35 cellular contexts compared by ENCODE assay signal in genomic region chr9:89843074-89843473, GRCh38.
"Had no signal": no experiment of that assay in that cellular context is flagged by ENCODE, and none has a peak within 500 bp of the region (broad histone marks: within the 10 kb centered on the region; RNA-seq: fewer than 3 reads in every experiment).

No MANE protein-coding gene starts in this region.

- H3K9me3 ChIP-seq: adrenal gland, body of pancreas, breast epithelium, MG63, SJSA1, SK-N-SH had no signal

- H3K36me3 Mint-ChIP-seq: activated naive CD4-positive, alpha-beta T cell treated with anti-CD3 and anti-CD28 coated beads, Interleukin-2, amount 50 U/mL, for 72 hours; WTC11 had no signal

- ATAC-seq: activated CD4-positive, alpha-beta T cell treated with anti-CD3 and anti-CD28 coated beads for 36 hours; activated CD4-positive, CD25-positive, alpha-beta regulatory T cell treated with anti-CD3 and anti-CD28 coated beads, Interleukin-2, amount 50 U/mL, for 24 hours; activated CD8-positive, alpha-beta T cell treated with anti-CD3 and anti-CD28 coated beads, Interleukin-2, amount 10 ng/mL, durations not matched to agents 7 days and 5 days; activated naive CD4-positive, alpha-beta T cell treated with anti-CD3 and anti-CD28 coated beads, Interleukin-2, amount 50 U/mL, for 72 hours; body of pancreas; Panc1; WTC11 had no signal

- H3K27ac ChIP-seq: adrenal gland, breast epithelium, SJSA1 had no signal

- H3K36me3 ChIP-seq: adrenal gland, breast epithelium, MG63, SJSA1 had no signal

- H3K4me1 ChIP-seq: breast epithelium, SJSA1 had no signal

- H3K4me2 ChIP-seq: SK-N-SH had no signal

- H3K9ac ChIP-seq: SK-N-SH had no signal

- H3K4me3 ChIP-seq: adrenal gland, body of pancreas, breast epithelium, MG63, SJSA1 had no signal

- H3K4me1 Mint-ChIP-seq: activated CD4-positive, alpha-beta T cell treated with anti-CD3 and anti-CD28 coated beads for 36 hours; activated CD4-positive, alpha-beta T cell treated with anti-CD3 and anti-CD28 coated beads, Interleukin-2, amount 10 ng/mL, durations not matched to agents 7 days and 5 days had no signal

- H3K4me3 Mint-ChIP-seq: activated CD4-positive, alpha-beta T cell treated with anti-CD3 and anti-CD28 coated beads for 36 hours; activated CD4-positive, alpha-beta T cell treated with anti-CD3 and anti-CD28 coated beads, Interleukin-2, amount 10 ng/mL, durations not matched to agents 7 days and 5 days; activated CD8-positive, alpha-beta T cell treated with anti-CD3 and anti-CD28 coated beads, Interleukin-2, amount 10 ng/mL, durations not matched to agents 7 days and 5 days; activated T-cell treated with anti-CD3 and anti-CD28 coated beads, Interleukin-2, amount 50 U/mL, for 24 hours; T-helper 1 cell treated with Interleukin-12 subunit alpha and Interleukin-12 subunit beta and Interleukin-4 antibody, amounts not matched to agents 30 μg/mL and 1 μg/mL, for 36 hours; T-helper 2 cell treated with Interferon-gamma antibody and Interleukin-4, amounts not matched to agents 5 μg/mL and 100 μg/mL, for 36 hours; WTC11 had no signal

- FAIRE-seq: astrocyte, TTC549 had no signal

- H3K27me3 ChIP-seq: adrenal gland, body of pancreas, breast epithelium, MG63, SJSA1 had no signal

- H3K27me3 Mint-ChIP-seq: activated CD4-positive, alpha-beta T cell treated with anti-CD3 and anti-CD28 coated beads for 36 hours; activated T-cell treated with anti-CD3 and anti-CD28 coated beads, Interleukin-2, amount 50 U/mL, for 24 hours had no signal

- H3K9me3 Mint-ChIP-seq: activated CD4-positive, alpha-beta T cell treated with anti-CD3 and anti-CD28 coated beads, Interleukin-2, amount 10 ng/mL, durations not matched to agents 7 days and 5 days; activated naive CD4-positive, alpha-beta T cell treated with anti-CD3 and anti-CD28 coated beads, Interleukin-2, amount 50 U/mL, for 72 hours; activated T-cell treated with anti-CD3 and anti-CD28 coated beads, Interleukin-2, amount 50 U/mL, for 24 hours; activated T-helper 2 cell treated with anti-CD3 and anti-CD28 coated beads, Interferon-gamma antibody, Interleukin-2, Interleukin-4, amounts not matched to agents 10 μg/mL and 5 μg/mL and 100 μg/mL, durations not matched to agents 14 hours and 24 hours and 36 hours; T-helper 1 cell treated with Interleukin-12 subunit alpha and Interleukin-12 subunit beta and Interleukin-4 antibody, amounts not matched to agents 30 μg/mL and 1 μg/mL, for 36 hours; T-helper 2 cell treated with Interferon-gamma antibody and Interleukin-4, amounts not matched to agents 5 μg/mL and 100 μg/mL, for 36 hours had no signal

- H3K27ac Mint-ChIP-seq: activated CD4-positive, alpha-beta T cell treated with anti-CD3 and anti-CD28 coated beads for 36 hours; activated CD4-positive, alpha-beta T cell treated with anti-CD3 and anti-CD28 coated beads, Interleukin-2, amount 10 ng/mL, durations not matched to agents 7 days and 5 days; activated CD8-positive, alpha-beta T cell treated with anti-CD3 and anti-CD28 coated beads, Interleukin-2, amount 10 ng/mL, durations not matched to agents 7 days and 5 days; activated T-cell treated with anti-CD3 and anti-CD28 coated beads, Interleukin-2, amount 50 U/mL, for 24 hours; activated T-helper 2 cell treated with anti-CD3 and anti-CD28 coated beads, Interferon-gamma antibody, Interleukin-2, Interleukin-4, amounts not matched to agents 10 μg/mL and 5 μg/mL and 100 μg/mL, durations not matched to agents 14 hours and 24 hours and 36 hours; T-helper 1 cell treated with Interleukin-12 subunit alpha and Interleukin-12 subunit beta and Interleukin-4 antibody, amounts not matched to agents 30 μg/mL and 1 μg/mL, for 36 hours; T-helper 2 cell treated with Interferon-gamma antibody and Interleukin-4, amounts not matched to agents 5 μg/mL and 100 μg/mL, for 36 hours; WTC11 had no signal

- DNase-seq: activated CD4-positive, alpha-beta T cell treated with anti-CD3 and anti-CD28 coated beads for 36 hours; activated CD4-positive, alpha-beta T cell treated with anti-CD3 and anti-CD28 coated beads, Interleukin-2, amount 10 ng/mL, durations not matched to agents 7 days and 5 days; activated CD4-positive, alpha-beta T cell treated with anti-CD3 and anti-CD28 coated beads, Interleukin-2, amount 50 U/mL, for 48 hours; activated CD8-positive, alpha-beta T cell treated with anti-CD3 and anti-CD28 coated beads, Interleukin-2, amount 10 ng/mL, durations not matched to agents 7 days and 5 days; activated gamma-delta T cell; activated naive CD4-positive, alpha-beta T cell treated with Interleukin-2 at 50 U/mL for 16 hours; activated T-cell treated with anti-CD3 and anti-CD28 coated beads, Interleukin-2, amount 50 U/mL, for 24 hours; body of pancreas; Kasumi-1; KG1; MG63; NCI-H1048; NCI-H1105 treated with DMSO at 0.1 percent for 48 hours; NCI-H1436; NCI-H1694; NCI-H1930; NCI-H2081 treated with DMSO at 0.1 percent for 48 hours; NCI-H226; NCI-H446 treated with DMSO at 0.1 percent for 48 hours; NCI-H524; NCI-H82; SHP77 treated with DMSO at 0.1 percent for 48 hours; SK-N-SH had no signal
